Comparison of ENCODE assay signal across 18 cellular contexts in genomic region chr10:133242611-133243356, GRCh38. TPM values are rescaled to one million over a fixed set of nuclear protein-coding genes. Genes with fewer than 3 reads are reported as not detected.
DNase-seq lines count a peak whose midpoint lies in the region; ATAC-seq lines count a peak whose summit lies in the region.
"Had no signal": no experiment of that assay in that cellular context is flagged by ENCODE, and none has a peak within 500 bp of the region (broad histone marks: within the 10 kb centered on the region; RNA-seq: fewer than 3 reads in every experiment).

No MANE protein-coding gene starts in this region.

- peak overlapping the region; percentile 72 for H3K4me3 Mint-ChIP-seq in T-helper 17 cell

- H3K27ac Mint-ChIP-seq in T-helper 17 cell: no peak overlapping the region
- H3K27ac Mint-ChIP-seq: activated T-cell treated with anti-CD3 and anti-CD28 coated beads, Interleukin-2, amount 50 U/mL, for 72 hours had no signal

- peaks cover 18% of the 10 kb centered on the region for H3K4me1 Mint-ChIP-seq in T-helper 17 cell

- H3K4me1 ChIP-seq in iPS-15b (ENCODE audit: control insufficient read depth, insufficient read depth, low read length): peaks cover 4% of the 10 kb centered on the region
- H3K4me1 ChIP-seq: gastrocnemius medialis, SJSA1, uterus had no signal

- no peak for ATAC-seq in T-helper 17 cell
- ATAC-seq in HG02973 (IDR thresholded peaks at IDR 0.05; ENCODE audit: unreplicated experiment): no peak
- ATAC-seq in HG03108 (IDR thresholded peaks at IDR 0.05; ENCODE audit: unreplicated experiment): no peak
- ATAC-seq: activated T-cell treated with anti-CD3 and anti-CD28 coated beads, Interleukin-2, amount 50 U/mL, for 72 hours; gastrocnemius medialis had no signal

- H3K36me3 ChIP-seq in iPS-15b (ENCODE audit: control insufficient read depth, insufficient read depth, low read length): no peaks in the 10 kb centered on the region
- H3K36me3 ChIP-seq: gastrocnemius medialis, SJSA1, uterus had no signal

- H3K9ac ChIP-seq in iPS-15b (ENCODE audit: low read depth, low read length): peak overlapping the region; percentile 6

- no peak overlapping the region for H3K4me3 ChIP-seq in iPS-15b (ENCODE audit: low read depth, low read length)
- H3K4me3 ChIP-seq: gastrocnemius medialis, SJSA1, uterus had no signal

- peaks cover 7% of the 10 kb centered on the region for H3K36me3 Mint-ChIP-seq in T-helper 17 cell (ENCODE audit: low read depth)
- H3K36me3 Mint-ChIP-seq: CD4-positive, CD25-positive, alpha-beta regulatory T cell had no signal

- H3K9me3 ChIP-seq in T-helper 17 cell (ENCODE audit: control insufficient read depth, low read length, poor library complexity, severe bottlenecking): no peaks in the 10 kb centered on the region
- no peaks in the 10 kb centered on the region for H3K9me3 ChIP-seq in iPS-15b (ENCODE audit: control insufficient read depth, insufficient read depth, low read length)
- H3K9me3 ChIP-seq: gastrocnemius medialis, SJSA1, uterus had no signal

- peak; percentile 74 for DNase-seq in AG08396 (ENCODE audit: low spot score)
- DNase-seq in EH (ENCODE audit: low read depth): peak; percentile 9
- no peak for DNase-seq in T-helper 17 cell
- DNase-seq in hippocampal formation (lab: John Stamatoyannopoulos, UW): no peak
- DNase-seq in germinal center (ENCODE audit: low spot score): no peak
- DNase-seq: activated CD4-positive, CD25-positive, alpha-beta regulatory T cell treated with anti-CD3 and anti-CD28 coated beads, Interleukin-2, amount 50 U/mL, for 72 hours; activated T-cell treated with anti-CD3 and anti-CD28 coated beads, Interleukin-2, amount 50 U/mL, for 72 hours; CD4-positive, CD25-positive, alpha-beta regulatory T cell; gastrocnemius medialis; NCI-H2029 treated with DMSO at 0.1 percent for 48 hours; NK-92 treated with Interleukin-12 subunit alpha and Interleukin-12 subunit beta, amount 100 ng/mL, for 24 hours; stimulated activated CD4-positive, alpha-beta T cell treated with anti-CD3 and anti-CD28 coated beads, Interleukin-1b, Interleukin-23, amount 100 ng/mL, for 48 hours; uterus had no signal

- no peaks in the 10 kb centered on the region for H3K27me3 ChIP-seq in iPS-15b (ENCODE audit: control insufficient read depth, insufficient read depth, low read length)

- H3K27me3 Mint-ChIP-seq in T-helper 17 cell: peaks cover 50% of the 10 kb centered on the region

RNA-seq across cellular contexts. Expression of gene VENTX, which starts 5.1 kb away (rescaled TPM):
- under 1 TPM; 0.21 to 0.52 TPM for total RNA-seq in T-helper 17 cell
- total RNA-seq: CD4-positive, CD25-positive, alpha-beta regulatory T cell; kidney epithelial cell; SJSA1 had no signal

RNA-seq across cellular contexts. Expression of gene UTF1, which starts 12.8 kb away (rescaled TPM):
- not detected for total RNA-seq in T-helper 17 cell
- total RNA-seq: CD4-positive, CD25-positive, alpha-beta regulatory T cell; gastrocnemius medialis; kidney epithelial cell; SJSA1; uterus had no signal

RNA-seq across cellular contexts. Expression of gene ADAM8, which starts 33.9 kb away (rescaled TPM):
- total RNA-seq in T-helper 17 cell: 100 to 1,000 TPM; 157 to 188 TPM
- total RNA-seq: SJSA1 had no signal

Comparison
In these comparisons a context has a peak if more than half of its experiments do, and no peak if none do; other contexts are left out.
1. DNase-seq: peak in AG08396 (single experiment) and EH (single experiment); none in T-helper 17 cell (0 of 3), hippocampal formation (0 of 2) and germinal center (single experiment).